ENCODE assay signal across 8 cellular contexts in the genomic region with DNA sequence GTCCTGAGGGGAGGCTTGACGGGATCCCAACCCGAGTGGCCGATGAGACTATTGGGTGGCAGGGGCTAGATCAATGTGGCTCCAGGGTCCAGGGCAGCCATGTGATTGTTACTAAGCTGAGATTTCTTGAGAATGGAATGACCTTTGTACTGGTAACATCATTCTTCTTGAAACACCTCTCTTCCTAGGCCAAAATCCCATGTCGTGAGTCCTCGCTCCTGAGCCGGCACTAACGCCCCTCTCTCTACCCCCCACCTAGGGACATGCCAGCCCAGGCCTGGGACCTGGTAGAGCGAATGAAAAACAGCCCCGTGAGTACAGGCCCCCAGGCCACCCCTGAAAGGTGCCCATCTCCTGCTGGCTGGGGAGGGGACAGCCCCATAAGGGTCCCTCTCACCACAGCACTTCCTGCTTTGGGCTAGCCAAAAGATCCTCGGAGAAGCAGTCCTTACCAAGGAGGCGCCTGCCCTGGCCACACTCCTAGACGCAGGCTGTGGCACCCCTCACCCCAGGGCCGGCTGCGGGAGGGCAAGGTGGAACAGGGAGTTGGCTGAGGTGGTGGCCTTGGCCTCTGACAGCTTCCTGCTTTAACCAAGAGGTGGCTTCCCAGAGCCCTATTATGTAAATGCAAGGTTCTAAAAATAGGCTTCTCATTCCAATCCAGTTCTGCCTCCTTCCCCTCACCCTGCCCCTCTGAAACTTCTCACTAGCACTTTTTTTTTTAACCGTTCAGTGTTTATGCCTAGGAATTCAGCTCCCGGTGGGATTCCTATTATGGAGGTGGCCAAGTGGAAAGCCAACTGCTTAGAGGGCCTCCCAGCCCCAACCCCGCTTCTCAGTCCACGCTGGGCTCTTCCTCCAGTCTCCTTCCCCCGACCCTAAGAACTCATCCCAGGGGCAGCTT.
DNase-seq lines count a peak whose midpoint lies in the region; ATAC-seq lines count a peak whose summit lies in the region.

No MANE protein-coding gene starts in this region.

- H3K27me3 ChIP-seq in SJCRH30, result no peaks in the 10 kb centered on the region

- peak overlapping the region; percentile 26 for H3K4me3 ChIP-seq in SJCRH30

- H3K9me3 ChIP-seq in SJCRH30 (replicated peaks), result no peaks in the 10 kb centered on the region

- H3K4me1 Mint-ChIP-seq in activated naive CD8-positive, alpha-beta T cell treated with anti-CD3 and anti-CD28 coated beads, Interleukin-2, amount 10 ng/mL, durations not matched to agents 7 days and 5 days, result peaks cover 74% of the 10 kb centered on the region

- no peaks in the 10 kb centered on the region for H3K9me3 Mint-ChIP-seq in activated naive CD8-positive, alpha-beta T cell treated with anti-CD3 and anti-CD28 coated beads, Interleukin-2, amount 10 ng/mL, durations not matched to agents 7 days and 5 days

- DNase-seq in SJCRH30, result peak in 1 of 2 experiments; percentile 60
- DNase-seq in activated naive CD8-positive, alpha-beta T cell treated with anti-CD3 and anti-CD28 coated beads, Interleukin-2, amount 10 ng/mL, durations not matched to agents 7 days and 5 days, result peak; percentile 73
- DNase-seq in islet precursor cell, result peak; percentile 65
- DNase-seq in stimulated activated CD4-positive, alpha-beta T cell treated with anti-CD3 and anti-CD28 coated beads, Interleukin-12 subunit alpha, Interleukin-12 subunit beta, amount 100 ng/mL, for 48 hours (ENCODE audit: low read depth in 2 of 3, low spot score in 1 of 3), result peak; percentile 52 to 68 (median 65)

- ATAC-seq in GM21717 (IDR thresholded peaks at IDR 0.05; ENCODE audit: unreplicated experiment) (peak; percentile 52), GM18873 (IDR thresholded peaks at IDR 0.05; ENCODE audit: low FRiP score, unreplicated experiment) (no peak), HG03520 (IDR thresholded peaks at IDR 0.05; ENCODE audit: unreplicated experiment) (no peak), HG03139 (IDR thresholded peaks at IDR 0.05; ENCODE audit: unreplicated experiment) (no peak)
- ATAC-seq in activated naive CD8-positive, alpha-beta T cell treated with anti-CD3 and anti-CD28 coated beads, Interleukin-2, amount 10 ng/mL, durations not matched to agents 7 days and 5 days (ENCODE audit: low read depth), result peak; percentile 55

- POLR2A ChIA-PET in activated naive CD8-positive, alpha-beta T cell treated with anti-CD3 and anti-CD28 coated beads, Interleukin-2, amount 10 ng/mL, durations not matched to agents 7 days and 5 days (lab: Charles Lee), result interaction anchor here (1.0 to 3.7 kb wide), 3 partner anchors 9 to 127 kb away, joined by 5 to 24 read pairs (median 10); a partner anchor contains a TSS

- peaks cover 47% of the 10 kb centered on the region for H3K4me1 ChIP-seq in SJCRH30

- peak overlapping the region; percentile 79 for H3K27ac Mint-ChIP-seq in activated naive CD8-positive, alpha-beta T cell treated with anti-CD3 and anti-CD28 coated beads, Interleukin-2, amount 10 ng/mL, durations not matched to agents 7 days and 5 days

- H3K27ac ChIP-seq in SJCRH30, result peak overlapping the region; percentile 38; the same call in 1 of the 2 replicates

- H3K4me3 Mint-ChIP-seq in activated naive CD8-positive, alpha-beta T cell treated with anti-CD3 and anti-CD28 coated beads, Interleukin-2, amount 10 ng/mL, durations not matched to agents 7 days and 5 days, result peak overlapping the region; percentile 26

- H3K36me3 Mint-ChIP-seq in activated naive CD8-positive, alpha-beta T cell treated with anti-CD3 and anti-CD28 coated beads, Interleukin-2, amount 10 ng/mL, durations not matched to agents 7 days and 5 days, result no peaks in the 10 kb centered on the region

- no peaks in the 10 kb centered on the region for H3K27me3 Mint-ChIP-seq in activated naive CD8-positive, alpha-beta T cell treated with anti-CD3 and anti-CD28 coated beads, Interleukin-2, amount 10 ng/mL, durations not matched to agents 7 days and 5 days

- H3K36me3 ChIP-seq in SJCRH30, result no peaks in the 10 kb centered on the region

Comparison
In these comparisons a context has a peak if more than half of its experiments do, and no peak if none do; other contexts are left out.
1. ATAC-seq: peak in GM21717 (single experiment) and activated naive CD8-positive, alpha-beta T cell treated with anti-CD3 and anti-CD28 coated beads, Interleukin-2, amount 10 ng/mL, durations not matched to agents 7 days and 5 days (single experiment); none in GM18873 (single experiment), HG03520 (single experiment) and HG03139 (single experiment).